ENCODE assay signal across 26 cellular contexts in the genomic region with DNA sequence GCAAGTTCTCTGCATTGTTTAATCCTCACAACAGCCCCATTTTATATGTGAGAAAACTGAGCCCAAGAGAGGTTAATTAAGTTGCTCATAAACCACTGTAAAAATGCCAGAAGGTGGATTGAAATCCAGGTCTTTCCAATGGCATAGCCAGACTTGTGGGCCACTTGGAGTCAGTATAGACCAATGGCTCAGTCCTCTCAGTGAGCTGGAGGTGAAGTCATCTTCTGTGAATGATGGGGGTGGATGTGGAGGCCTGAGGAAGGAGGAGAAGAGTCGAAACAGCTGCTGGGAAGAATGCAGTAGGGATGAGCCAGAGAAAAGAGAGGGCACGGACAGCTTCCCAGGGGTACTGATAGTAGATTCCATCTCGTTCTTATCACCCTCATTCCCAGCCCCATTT.
A peak's percentile ranks its signal among the peaks of the same experiment; 100 is the strongest.
DNase-seq lines count a peak whose midpoint lies in the region; ATAC-seq and TF ChIP-seq lines count a peak whose summit lies in the region.
"Had no signal": no experiment of that assay in that cellular context is flagged by ENCODE, and none has a peak within 500 bp of the region (broad histone marks: within the 10 kb centered on the region; RNA-seq: fewer than 3 reads in every experiment).

No MANE protein-coding gene starts in this region.

- H3K36me3 ChIP-seq in heart left ventricle, result no peaks in the 10 kb centered on the region
- no peaks in the 10 kb centered on the region for H3K36me3 ChIP-seq in left lung
- H3K36me3 ChIP-seq: neural progenitor cell, right atrium auricular region, thyroid gland had no signal

- no peak for TF ChIP-seq POLR2A in heart left ventricle (IDR thresholded peaks at IDR 0.05)

- H3K27me3 ChIP-seq in heart left ventricle, result peaks cover 0 to 21% (median 0%) of the 10 kb centered on the region in 9 donors
- H3K27me3 ChIP-seq in left lung, result peaks cover 0 to 40% of the 10 kb centered on the region in 2 donors
- H3K27me3 ChIP-seq: neural progenitor cell, right atrium auricular region, thyroid gland had no signal

- peak in 1 of 12 donors; percentile 6 for TF ChIP-seq CTCF in heart left ventricle (IDR thresholded peaks at IDR 0.05)
- TF ChIP-seq CTCF in WI38 (IDR thresholded peaks at IDR 0.05; ENCODE audit: low read depth, low read length), result peak; percentile 30
- TF ChIP-seq CTCF in fibroblast of villous mesenchyme (IDR thresholded peaks at IDR 0.05; ENCODE audit: insufficient read depth, low read depth, low read length), result peak; percentile 16
- TF ChIP-seq CTCF in left lung (IDR thresholded peaks at IDR 0.05), result no peak

- no peak overlapping the region for H3K4me3 ChIP-seq in heart left ventricle
- no peak overlapping the region for H3K4me3 ChIP-seq in WI38 (ENCODE audit: low read depth, low read length)
- H3K4me3 ChIP-seq in fibroblast of villous mesenchyme (ENCODE audit: low read depth, low read length), result no peak overlapping the region
- no peak overlapping the region for H3K4me3 ChIP-seq in left lung
- H3K4me3 ChIP-seq: neural progenitor cell, right atrium auricular region, thyroid gland had no signal

- no peaks in the 10 kb centered on the region for H3K4me1 Mint-ChIP-seq in natural killer cell treated with Interleukin-12 subunit alpha and Interleukin-12 subunit beta and Interleukin-15 and Interleukin-18, amount 100 ng/mL, for 72 hours (ENCODE audit: low read depth in 2 of 2)
- H3K4me1 Mint-ChIP-seq in T-helper 2 cell treated with Interferon-gamma antibody and Interleukin-4, amounts not matched to agents 5 μg/mL and 100 μg/mL, for 36 hours (ENCODE audit: low read depth), result no peaks in the 10 kb centered on the region
- H3K4me1 Mint-ChIP-seq: immature natural killer cell, memory B cell, T-helper 17 cell had no signal

- peaks cover 8% of the 10 kb centered on the region for H3K9me3 Mint-ChIP-seq in natural killer cell treated with Interleukin-12 subunit alpha and Interleukin-12 subunit beta and Interleukin-15 and Interleukin-18, amount 100 ng/mL, for 72 hours
- H3K9me3 Mint-ChIP-seq in T-helper 2 cell treated with Interferon-gamma antibody and Interleukin-4, amounts not matched to agents 5 μg/mL and 100 μg/mL, for 36 hours, result no peaks in the 10 kb centered on the region
- H3K9me3 Mint-ChIP-seq: brain had no signal

- no peak overlapping the region for H3K4me3 Mint-ChIP-seq in natural killer cell treated with Interleukin-12 subunit alpha and Interleukin-12 subunit beta and Interleukin-15 and Interleukin-18, amount 100 ng/mL, for 72 hours
- H3K4me3 Mint-ChIP-seq in T-helper 2 cell treated with Interferon-gamma antibody and Interleukin-4, amounts not matched to agents 5 μg/mL and 100 μg/mL, for 36 hours, result no peak overlapping the region
- H3K4me3 Mint-ChIP-seq: brain, immature natural killer cell, memory B cell, neural progenitor cell, T-helper 17 cell had no signal

- H3K4me1 ChIP-seq in heart left ventricle (peaks cover 0 to 13% (median 9%) of the 10 kb centered on the region in 12 donors), left lung (peaks cover 3 to 5% of the 10 kb centered on the region in 2 donors)

- H3K27ac Mint-ChIP-seq in natural killer cell treated with Interleukin-12 subunit alpha and Interleukin-12 subunit beta and Interleukin-15 and Interleukin-18, amount 100 ng/mL, for 72 hours, result no peak overlapping the region
- H3K27ac Mint-ChIP-seq in T-helper 2 cell treated with Interferon-gamma antibody and Interleukin-4, amounts not matched to agents 5 μg/mL and 100 μg/mL, for 36 hours, result no peak overlapping the region
- H3K27ac Mint-ChIP-seq: immature natural killer cell, memory B cell, neural progenitor cell, T-helper 17 cell had no signal

- H3K9me3 ChIP-seq in heart left ventricle (no peaks in the 10 kb centered on the region), left lung (no peaks in the 10 kb centered on the region)
- H3K9me3 ChIP-seq: right atrium auricular region, thyroid gland had no signal

- peaks cover 0 to 28% of the 10 kb centered on the region in 2 donors for H3K27me3 Mint-ChIP-seq in natural killer cell treated with Interleukin-12 subunit alpha and Interleukin-12 subunit beta and Interleukin-15 and Interleukin-18, amount 100 ng/mL, for 72 hours
- no peaks in the 10 kb centered on the region for H3K27me3 Mint-ChIP-seq in T-helper 2 cell treated with Interferon-gamma antibody and Interleukin-4, amounts not matched to agents 5 μg/mL and 100 μg/mL, for 36 hours (ENCODE audit: low read depth)
- H3K27me3 Mint-ChIP-seq: brain had no signal

- no peak overlapping the region for H3K27ac ChIP-seq in heart left ventricle
- no peak overlapping the region for H3K27ac ChIP-seq in left lung
- H3K27ac ChIP-seq: neural progenitor cell, right atrium auricular region, thyroid gland had no signal

- DNase-seq in heart left ventricle, result no peak
- DNase-seq in left ventricle myocardium superior, result no peak
- DNase-seq in fibroblast of villous mesenchyme (ENCODE audit: low read depth), result peak; percentile 34
- no peak for DNase-seq in natural killer cell treated with Interleukin-12 subunit alpha and Interleukin-12 subunit beta and Interleukin-15 and Interleukin-18, amount 100 ng/mL, for 72 hours (ENCODE audit: low spot score)
- no peak for DNase-seq in T-helper 2 cell treated with Interferon-gamma antibody and Interleukin-4, amounts not matched to agents 5 μg/mL and 100 μg/mL, for 36 hours (ENCODE audit: low spot score)
- DNase-seq in posterior cingulate gyrus, result no peak
- no peak for DNase-seq in left lung
- DNase-seq: activated CD8-positive, alpha-beta memory T cell treated with anti-CD3 and anti-CD28 coated beads, Interleukin-2, amount 50 U/mL, for 48 hours; activated naive CD4-positive, alpha-beta T cell treated with Interleukin-2 at 50 U/mL for 16 hours; COR-L47; effector CD4-positive, alpha-beta T cell; GDM1; immature natural killer cell; NCI-H1694; NCI-H446 treated with DMSO at 0.1 percent for 48 hours; stimulated activated CD4-positive, alpha-beta T cell treated with anti-CD3 and anti-CD28 coated beads, Interleukin-2, amount 100 ng/mL, for 48 hours; stimulated activated CD8-positive, alpha-beta memory T cell treated with anti-CD3 and anti-CD28 coated beads, Interleukin-4, amount 100 ng/mL, for 48 hours; T-helper 17 cell; thyroid gland had no signal

- no peaks in the 10 kb centered on the region for H3K36me3 Mint-ChIP-seq in natural killer cell treated with Interleukin-12 subunit alpha and Interleukin-12 subunit beta and Interleukin-15 and Interleukin-18, amount 100 ng/mL, for 72 hours
- H3K36me3 Mint-ChIP-seq in T-helper 2 cell treated with Interferon-gamma antibody and Interleukin-4, amounts not matched to agents 5 μg/mL and 100 μg/mL, for 36 hours (ENCODE audit: low read depth), result no peaks in the 10 kb centered on the region
- H3K36me3 Mint-ChIP-seq: brain, immature natural killer cell, neural progenitor cell had no signal

- ATAC-seq in heart left ventricle (peak in 3 of 4 donors; percentile 39 to 69 (median 43)), left ventricle myocardium superior (no peak), left lung (no peak)
- ATAC-seq in natural killer cell treated with Interleukin-12 subunit alpha and Interleukin-12 subunit beta and Interleukin-15 and Interleukin-18, amount 100 ng/mL, for 72 hours, result no peak
- ATAC-seq: activated CD4-positive, CD25-positive, alpha-beta regulatory T cell treated with anti-CD3 and anti-CD28 coated beads, Interleukin-2, amount 50 U/mL, for 24 hours; Right ventricle myocardium inferior; T-helper 17 cell had no signal

- intact Hi-C loops in heart left ventricle (cut with DNase I), result no loop called here
- intact Hi-C loops in left ventricle myocardium superior (cut with micrococcal nuclease), result no loop called here
- intact Hi-C loops in posterior cingulate gyrus (cut with DNase I), result loop anchor here (10.0 kb wide), 1 partner anchor 209 kb away; a partner anchor contains a TSS
- intact Hi-C loops in left lung (cut with DNase I), result no loop called here

- WGBS in heart left ventricle, 4 donors, result 38 to 56% (median 51%) methylated on average over 3 of the region's 3 CpGs

Comparison
In these comparisons a context has a peak if more than half of its experiments do, and no peak if none do; other contexts are left out.
1. ATAC-seq: peak in heart left ventricle (3 of 4); none in left ventricle myocardium superior (single experiment), natural killer cell treated with Interleukin-12 subunit alpha and Interleukin-12 subunit beta and Interleukin-15 and Interleukin-18, amount 100 ng/mL, for 72 hours (0 of 2) and left lung (single experiment).
2. CTCF ChIP-seq: peak in WI38 (single experiment) and fibroblast of villous mesenchyme (single experiment); none in left lung (0 of 2).